In genomic region chr7:13988011-13988410, GRCh38 we compare ENCODE assay signal across 11 cellular contexts. TPM values are rescaled to one million over a fixed set of nuclear protein-coding genes. Genes with fewer than 3 reads are reported as not detected.
DNase-seq lines count a peak whose midpoint lies in the region; ATAC-seq and TF ChIP-seq lines count a peak whose summit lies in the region.
"Had no signal": no experiment of that assay in that cellular context is flagged by ENCODE, and none has a peak within 500 bp of the region (broad histone marks: within the 10 kb centered on the region; RNA-seq: fewer than 3 reads in every experiment).

No MANE protein-coding gene starts in this region.

- no peaks in the 10 kb centered on the region for H3K9me3 ChIP-seq in AG04450 (ENCODE audit: control insufficient read depth, insufficient read depth, low read length)
- H3K9me3 ChIP-seq in lung (ENCODE audit: control insufficient read depth in 2 of 2, insufficient read depth in 1 of 2, low read length in 1 of 2), result no peaks in the 10 kb centered on the region

- DNase-seq in AG04450 (ENCODE audit: low read depth, low spot score) (no peak), LHCN-M2 (ENCODE audit: low read depth) (peak; percentile 58), coronary artery (ENCODE audit: low spot score) (no peak), lung (ENCODE audit: low spot score) (no peak), epidermal melanocyte (ENCODE audit: insufficient read length, low spot score) (no peak), NCI-H187 treated with DMSO at 0.1 percent for 48 hours (lab: John Stamatoyannopoulos, UW) (no peak), RWPE1 (ENCODE audit: low spot score) (no peak)
- DNase-seq: activated CD4-positive, alpha-beta T cell treated with anti-CD3 and anti-CD28 coated beads, Interleukin-2, amount 10 ng/mL, durations not matched to agents 24 days and 14 days; central memory CD4-positive, alpha-beta T cell; NCI-H526 had no signal

- ATAC-seq in lung (ENCODE audit: insufficient read depth, low FRiP score) (no peak), GM18867 (IDR thresholded peaks at IDR 0.05; ENCODE audit: unreplicated experiment) (no peak)

- no peaks in the 10 kb centered on the region for H3K36me3 ChIP-seq in lung (ENCODE audit: control insufficient read depth in 2 of 2, insufficient read depth in 2 of 2, low read length in 2 of 2)

- WGBS in lung, 2 donors, result 42 to 44% methylated on average over 8 of the region's 8 CpGs

- H3K27ac ChIP-seq in AG04450 (ENCODE audit: low read depth, low read length) (no peak overlapping the region), coronary artery (no peak overlapping the region), lung (ENCODE audit: low read depth in 1 of 2, low read length in 1 of 2) (peak overlapping the region; percentile 70 to 97), RWPE1 (no peak overlapping the region)

- H3K27me3 ChIP-seq in AG04450 (ENCODE audit: control insufficient read depth, insufficient read depth, low read length), result no peaks in the 10 kb centered on the region
- no peaks in the 10 kb centered on the region for H3K27me3 ChIP-seq in lung (ENCODE audit: control insufficient read depth, insufficient read depth)

- TF ChIP-seq CTCF in AG04450 (IDR thresholded peaks at IDR 0.05; ENCODE audit: low read depth, low read length) (no peak), coronary artery (IDR thresholded peaks at IDR 0.05) (no peak), lung (IDR thresholded peaks at IDR 0.05; ENCODE audit: control extremely low read depth, extremely low read depth) (no peak), RWPE1 (conservative IDR thresholded peaks at IDR 0.05; ENCODE audit: low read depth) (no peak)

- POLR2A ChIA-PET in AG04450 (lab: Yijun Ruan, JAX) (no interaction called here), RWPE1 (lab: Yijun Ruan, JAX; ENCODE audit: low non-redundant PET) (no interaction called here)

- CTCF ChIA-PET in AG04450 (lab: Charles Lee), result interaction anchor here (0.6 to 2.4 kb wide), 4 partner anchors 8 to 1302 kb away, joined by 3 to 15 read pairs (median 10); no protein-coding TSS in a partner anchor
- CTCF ChIA-PET in RWPE1 (lab: Yijun Ruan, JAX), result no interaction called here

- H3K4me3 ChIP-seq in AG04450 (ENCODE audit: low read depth, low read length) (peak overlapping the region; percentile 81), coronary artery (peak overlapping the region; percentile 93), lung (no peak overlapping the region)

- H3K4me1 ChIP-seq in lung (ENCODE audit: control insufficient read depth in 2 of 2, insufficient read depth in 2 of 2, low read length in 2 of 2), result peaks cover 0 to 2% of the 10 kb centered on the region in 2 donors

RNA-seq across cellular contexts. Expression of gene ETV1, which starts 1.5 kb away (rescaled TPM):
- 14.9 and 16.9 TPM in 2 replicates for polyA plus RNA-seq in AG04450 (2011; rRNA removed)
- polyA minus RNA-seq in AG04450 (2011; rRNA and poly(A)+ RNA removed), result 19.7 and 22.6 TPM in 2 replicates
- total RNA-seq in LHCN-M2 (2014; rRNA removed), result 24.1 and 33.2 TPM in 2 replicates
- polyA plus RNA-seq in LHCN-M2 (2012), result 3.9 TPM
- total RNA-seq in lung, result 10 to 100 TPM; 62.8 to 85.3 TPM
- polyA plus RNA-seq in lung, result 10 to 100 TPM; 12.7 to 27.4 TPM
- total RNA-seq: activated CD4-positive, alpha-beta T cell treated with anti-CD3 and anti-CD28 coated beads, Interleukin-2, amount 10 ng/mL, durations not matched to agents 24 days and 14 days had no signal

Comparison
In these comparisons a context has a peak if more than half of its experiments do, and no peak if none do; other contexts are left out.
1. H3K27ac ChIP-seq: peak in lung (2 of 2); none in AG04450 (single experiment), coronary artery (0 of 2) and RWPE1 (single experiment).